Comparison of ENCODE assay signal across 8 cellular contexts in genomic region chr18:79679552-79680099, GRCh38. TPM values are rescaled to one million over a fixed set of nuclear protein-coding genes. Genes with fewer than 3 reads are reported as not detected.
A peak's percentile ranks its signal among the peaks of the same experiment; 100 is the strongest.
DNase-seq lines count a peak whose midpoint lies in the region; ATAC-seq lines count a peak whose summit lies in the region.

TSS of gene CTDP1 (plus strand) at chr18:79679803. CDS start at chr18:79679948, 145 bp downstream.

- DNase-seq in DMS 273 treated with DMSO at 0.1 percent for 48 hours (lab: John Stamatoyannopoulos, UW), result peak; percentile 59
- peak; percentile 94 for DNase-seq in OCI-M1 (lab: John Stamatoyannopoulos, UW)
- no peak for DNase-seq in activated T-cell treated with anti-CD3 and anti-CD28 coated beads, Interleukin-2, amount 50 U/mL, for 24 hours
- DNase-seq in stimulated activated CD8-positive, alpha-beta memory T cell treated with anti-CD3 and anti-CD28 coated beads, Interleukin-7, amount 100 ng/mL, for 1 hour (ENCODE audit: low read depth in 2 of 2), result peak; percentile 73 to 78

- WGBS in HUES64, result under 1% methylated on average over 88 of the region's 88 CpGs

- H3K4me3 ChIP-seq in HUES64 (ENCODE audit: low read length) (peak within 1 kb of the TSS; percentile 73), muscle layer of colon (ENCODE audit: low read depth in 1 of 2, low read length in 2 of 2) (peak within 1 kb of the TSS; percentile 54 to 87)

- H3K27ac ChIP-seq in HUES64 (ENCODE audit: low read depth, low read length), result peak within 1 kb of the TSS; percentile 98
- peak within 1 kb of the TSS; percentile 98 for H3K27ac ChIP-seq in muscle layer of colon (ENCODE audit: low read depth, low read length)

- H3K4me1 Mint-ChIP-seq in activated T-cell treated with anti-CD3 and anti-CD28 coated beads, Interleukin-2, amount 50 U/mL, for 24 hours (ENCODE audit: low read depth), result peaks cover 72% of the 10 kb centered on the region

- peaks cover 7% of the 10 kb centered on the region; the same call in 1 of the 2 replicates for H3K36me3 ChIP-seq in HUES64 (ENCODE audit: insufficient read depth, low read length)
- H3K36me3 ChIP-seq in muscle layer of colon (ENCODE audit: insufficient read depth, low read length), result peaks cover 7% of the 10 kb centered on the region

- H3K4me3 Mint-ChIP-seq in activated T-cell treated with anti-CD3 and anti-CD28 coated beads, Interleukin-2, amount 50 U/mL, for 24 hours, result peak within 1 kb of the TSS; percentile 91

- peak within 1 kb of the TSS; percentile 100 for H3K27ac Mint-ChIP-seq in activated T-cell treated with anti-CD3 and anti-CD28 coated beads, Interleukin-2, amount 50 U/mL, for 24 hours

- H3K9me3 Mint-ChIP-seq in activated T-cell treated with anti-CD3 and anti-CD28 coated beads, Interleukin-2, amount 50 U/mL, for 24 hours, result no peaks in the 10 kb centered on the region

- no peaks in the 10 kb centered on the region for H3K27me3 ChIP-seq in HUES64 (ENCODE audit: insufficient read depth, low read length)
- no peaks in the 10 kb centered on the region for H3K27me3 ChIP-seq in muscle layer of colon (ENCODE audit: control insufficient read depth in 1 of 2, insufficient read depth in 2 of 2, low read length in 2 of 2)

- H3K9ac ChIP-seq in HUES64 (ENCODE audit: low read depth, low read length) (peak within 1 kb of the TSS; percentile 87), muscle layer of colon (ENCODE audit: low read length) (peak within 1 kb of the TSS; percentile 50)

- H3K36me3 Mint-ChIP-seq in activated T-cell treated with anti-CD3 and anti-CD28 coated beads, Interleukin-2, amount 50 U/mL, for 24 hours (ENCODE audit: low read depth), result peaks cover 81% of the 10 kb centered on the region

- H3K4me1 ChIP-seq in HUES64 (ENCODE audit: insufficient read depth, low read length) (peaks cover 7% of the 10 kb centered on the region; the same call in 1 of the 2 replicates), muscle layer of colon (ENCODE audit: insufficient read depth, low read length) (peaks cover 26% of the 10 kb centered on the region)

- peak; percentile 63 for ATAC-seq in GM21515 (IDR thresholded peaks at IDR 0.05; ENCODE audit: unreplicated experiment)
- peak; percentile 81 for ATAC-seq in esophagus mucosa

- H3K27me3 Mint-ChIP-seq in activated T-cell treated with anti-CD3 and anti-CD28 coated beads, Interleukin-2, amount 50 U/mL, for 24 hours, result no peaks in the 10 kb centered on the region

- H3K9me3 ChIP-seq in HUES64 (ENCODE audit: insufficient read depth, low read depth, low read length) (no peaks in the 10 kb centered on the region), muscle layer of colon (ENCODE audit: low read length) (no peaks in the 10 kb centered on the region)

RNA-seq across cellular contexts. Expression of gene CTDP1, which starts in this region (rescaled TPM):
- 22.8 TPM for polyA plus RNA-seq in HUES64 (2013, experiment 1 of 2)
- polyA plus RNA-seq in HUES64 (2013, experiment 2 of 2), result 22.2 TPM
- total RNA-seq in esophagus mucosa, result 10.7 TPM
